Comparison of ENCODE assay signal across 16 cellular contexts in genomic region chr12:92051441-92051840, GRCh38.
A peak's percentile ranks its signal among the peaks of the same experiment; 100 is the strongest.
DNase-seq lines count a peak whose midpoint lies in the region; ATAC-seq and TF ChIP-seq lines count a peak whose summit lies in the region.
"Had no signal": no experiment of that assay in that cellular context is flagged by ENCODE, and none has a peak within 500 bp of the region (broad histone marks: within the 10 kb centered on the region; RNA-seq: fewer than 3 reads in every experiment).

No MANE protein-coding gene starts in this region.

- no peak overlapping the region for H3K4me3 ChIP-seq in CD8-positive, alpha-beta T cell (ENCODE audit: low read depth, low read length)
- no peak overlapping the region for H3K4me3 ChIP-seq in naive thymus-derived CD4-positive, alpha-beta T cell (ENCODE audit: low read length)
- no peak overlapping the region for H3K4me3 ChIP-seq in colonic mucosa
- H3K4me3 ChIP-seq: GM23338 had no signal

- CTCF ChIA-PET in activated CD8-positive, alpha-beta memory T cell treated with anti-CD3 and anti-CD28 coated beads, Interleukin-2, amount 10 ng/mL, durations not matched to agents 7 days and 5 days (lab: Charles Lee): no interaction called here
- CTCF ChIA-PET in CD8-positive, alpha-beta T cell (lab: Charles Lee): interaction anchor here (0.8 to 1.5 kb wide), 2 partner anchors 8 to 12 kb away, joined by 4 to 6 read pairs; no protein-coding TSS in a partner anchor
- CTCF ChIA-PET in naive thymus-derived CD4-positive, alpha-beta T cell (lab: Charles Lee): no interaction called here

- H3K4me1 ChIP-seq in CD8-positive, alpha-beta T cell (ENCODE audit: insufficient read depth, low read length): peaks cover 40% of the 10 kb centered on the region
- H3K4me1 ChIP-seq in naive thymus-derived CD4-positive, alpha-beta T cell (ENCODE audit: control insufficient read depth in 2 of 2, insufficient read depth in 2 of 2, low read length in 2 of 2): peaks cover 3 to 43% of the 10 kb centered on the region in 2 donors
- H3K4me1 ChIP-seq in colonic mucosa: no peaks in the 10 kb centered on the region

- no peaks in the 10 kb centered on the region for H3K9me3 ChIP-seq in CD8-positive, alpha-beta T cell (ENCODE audit: low read length)
- no peaks in the 10 kb centered on the region for H3K9me3 ChIP-seq in T-helper 17 cell (ENCODE audit: control insufficient read depth, low read length, poor library complexity, severe bottlenecking)
- no peaks in the 10 kb centered on the region for H3K9me3 ChIP-seq in naive thymus-derived CD4-positive, alpha-beta T cell (ENCODE audit: control insufficient read depth in 2 of 3, low read length in 3 of 3)
- no peaks in the 10 kb centered on the region for H3K9me3 ChIP-seq in colonic mucosa

- H3K9me3 Mint-ChIP-seq in activated CD8-positive, alpha-beta memory T cell treated with anti-CD3 and anti-CD28 coated beads, Interleukin-2, amount 10 ng/mL, durations not matched to agents 7 days and 5 days (ENCODE audit: low read depth): peaks cover 2% of the 10 kb centered on the region
- peaks cover 4% of the 10 kb centered on the region for H3K9me3 Mint-ChIP-seq in CD8-positive, alpha-beta T cell
- peaks cover 0 to 20% (median 5%) of the 10 kb centered on the region in 11 donors for H3K9me3 Mint-ChIP-seq in naive thymus-derived CD4-positive, alpha-beta T cell

- no peaks in the 10 kb centered on the region for H3K36me3 ChIP-seq in CD8-positive, alpha-beta T cell (ENCODE audit: insufficient read depth, low read length)
- H3K36me3 ChIP-seq in naive thymus-derived CD4-positive, alpha-beta T cell (ENCODE audit: control insufficient read depth in 2 of 3, insufficient read depth in 3 of 3, low read length in 3 of 3): no peaks in the 10 kb centered on the region
- no peaks in the 10 kb centered on the region for H3K36me3 ChIP-seq in colonic mucosa

- no peak overlapping the region for H3K4me3 Mint-ChIP-seq in activated CD8-positive, alpha-beta memory T cell treated with anti-CD3 and anti-CD28 coated beads, Interleukin-2, amount 10 ng/mL, durations not matched to agents 7 days and 5 days
- no peak overlapping the region for H3K4me3 Mint-ChIP-seq in CD8-positive, alpha-beta T cell
- no peak overlapping the region for H3K4me3 Mint-ChIP-seq in T-helper 17 cell
- H3K4me3 Mint-ChIP-seq in naive thymus-derived CD4-positive, alpha-beta T cell: peak overlapping the region in 3 of 10 donors; percentile 9 to 26 (median 10)
- H3K4me3 Mint-ChIP-seq: B cell, GM23338 had no signal

- peak overlapping the region; percentile 6 for H3K27ac Mint-ChIP-seq in activated CD8-positive, alpha-beta memory T cell treated with anti-CD3 and anti-CD28 coated beads, Interleukin-2, amount 10 ng/mL, durations not matched to agents 7 days and 5 days
- peak overlapping the region; percentile 55 for H3K27ac Mint-ChIP-seq in CD8-positive, alpha-beta T cell
- peak overlapping the region; percentile 5 for H3K27ac Mint-ChIP-seq in T-helper 17 cell
- peak overlapping the region in 6 of 9 donors; percentile 28 to 85 (median 76) for H3K27ac Mint-ChIP-seq in naive thymus-derived CD4-positive, alpha-beta T cell
- H3K27ac Mint-ChIP-seq: B cell, GM23338 had no signal

- H3K4me1 Mint-ChIP-seq in activated CD8-positive, alpha-beta memory T cell treated with anti-CD3 and anti-CD28 coated beads, Interleukin-2, amount 10 ng/mL, durations not matched to agents 7 days and 5 days: peaks cover 33% of the 10 kb centered on the region
- peaks cover 65% of the 10 kb centered on the region for H3K4me1 Mint-ChIP-seq in CD8-positive, alpha-beta T cell (ENCODE audit: low read depth)
- peaks cover 21% of the 10 kb centered on the region for H3K4me1 Mint-ChIP-seq in T-helper 17 cell
- peaks cover 23 to 91% (median 80%) of the 10 kb centered on the region in 7 donors for H3K4me1 Mint-ChIP-seq in naive thymus-derived CD4-positive, alpha-beta T cell

- POLR2A ChIA-PET in CD8-positive, alpha-beta T cell (lab: Charles Lee): interaction anchor here (1.6 kb wide), 1 partner anchor 10 kb away, joined by 6 read pairs; no protein-coding TSS in a partner anchor
- POLR2A ChIA-PET in naive thymus-derived CD4-positive, alpha-beta T cell (lab: Charles Lee): interaction anchor here (0.6 to 12.7 kb wide), 10 partner anchors 11 to 174 kb away, joined by 3 to 128 read pairs (median 6); partner anchors contain the start of gene BTG1

- DNase-seq in activated CD8-positive, alpha-beta memory T cell treated with anti-CD3 and anti-CD28 coated beads, Interleukin-2, amount 10 ng/mL, durations not matched to agents 7 days and 5 days: no peak
- DNase-seq in activated CD8-positive, alpha-beta memory T cell treated with anti-CD3 and anti-CD28 coated beads, Interleukin-2, amount 50 U/mL, for 4 hours: no peak
- DNase-seq in CD8-positive, alpha-beta T cell: no peak
- no peak for DNase-seq in T-helper 17 cell
- DNase-seq in naive thymus-derived CD4-positive, alpha-beta T cell: no peak
- DNase-seq in colonic mucosa: no peak
- no peak for DNase-seq in NCI-H1048 (lab: John Stamatoyannopoulos, UW)
- DNase-seq: MV-4-11, NCI-H2107, NCI-H446 treated with DMSO at 0.1 percent for 48 hours, NCI-H774, SHP77 had no signal

- H3K9ac ChIP-seq in colonic mucosa (ENCODE audit: low read depth in 2 of 2, low read length in 2 of 2): no peak overlapping the region

- no peaks in the 10 kb centered on the region for H3K27me3 ChIP-seq in CD8-positive, alpha-beta T cell (ENCODE audit: insufficient read depth, low read length)
- H3K27me3 ChIP-seq in naive thymus-derived CD4-positive, alpha-beta T cell (ENCODE audit: control insufficient read depth in 2 of 2, insufficient read depth in 2 of 2, low read length in 2 of 2): no peaks in the 10 kb centered on the region
- H3K27me3 ChIP-seq in colonic mucosa: no peaks in the 10 kb centered on the region

- no peak overlapping the region for H3K27ac ChIP-seq in CD8-positive, alpha-beta T cell (ENCODE audit: low read depth, low read length)
- no peak overlapping the region for H3K27ac ChIP-seq in naive thymus-derived CD4-positive, alpha-beta T cell (ENCODE audit: low read depth, low read length)
- no peak overlapping the region for H3K27ac ChIP-seq in colonic mucosa

- intact Hi-C loops in CD8-positive, alpha-beta T cell (cut with DNase I, micrococcal nuclease): no loop called here
- intact Hi-C loops in naive thymus-derived CD4-positive, alpha-beta T cell (cut with micrococcal nuclease): loop anchor here in 1 of 2 donors (10.0 kb wide), 1 partner anchor 503 kb away; no protein-coding TSS in a partner anchor
- intact Hi-C loops in colonic mucosa (cut with DNase I): no loop called here

- TF ChIP-seq CTCF in CD8-positive, alpha-beta T cell (IDR thresholded peaks at IDR 0.05): no peak
- no peak for TF ChIP-seq CTCF in colonic mucosa (IDR thresholded peaks at IDR 0.05)

- ATAC-seq in activated CD8-positive, alpha-beta memory T cell treated with anti-CD3 and anti-CD28 coated beads, Interleukin-2, amount 10 ng/mL, durations not matched to agents 7 days and 5 days: no peak
- ATAC-seq in CD8-positive, alpha-beta T cell: no peak
- no peak for ATAC-seq in T-helper 17 cell
- ATAC-seq in naive thymus-derived CD4-positive, alpha-beta T cell: no peak
- ATAC-seq: GM23338, Panc1 had no signal

- H3K27me3 Mint-ChIP-seq in activated CD8-positive, alpha-beta memory T cell treated with anti-CD3 and anti-CD28 coated beads, Interleukin-2, amount 10 ng/mL, durations not matched to agents 7 days and 5 days: no peaks in the 10 kb centered on the region
- no peaks in the 10 kb centered on the region for H3K27me3 Mint-ChIP-seq in CD8-positive, alpha-beta T cell (ENCODE audit: low read depth)
- no peaks in the 10 kb centered on the region for H3K27me3 Mint-ChIP-seq in T-helper 17 cell
- no peaks in the 10 kb centered on the region for H3K27me3 Mint-ChIP-seq in naive thymus-derived CD4-positive, alpha-beta T cell
- H3K27me3 Mint-ChIP-seq: B cell, IgD-negative memory B cell had no signal

- H3K36me3 Mint-ChIP-seq in activated CD8-positive, alpha-beta memory T cell treated with anti-CD3 and anti-CD28 coated beads, Interleukin-2, amount 10 ng/mL, durations not matched to agents 7 days and 5 days: peaks cover 3% of the 10 kb centered on the region
- peaks cover 5% of the 10 kb centered on the region for H3K36me3 Mint-ChIP-seq in CD8-positive, alpha-beta T cell
- peaks cover 2% of the 10 kb centered on the region for H3K36me3 Mint-ChIP-seq in T-helper 17 cell (ENCODE audit: low read depth)
- peaks cover 13 to 21% (median 20%) of the 10 kb centered on the region in 5 donors for H3K36me3 Mint-ChIP-seq in naive thymus-derived CD4-positive, alpha-beta T cell

Comparison
In these comparisons a context has a peak if more than half of its experiments do, and no peak if none do; other contexts are left out.
1. H3K27ac Mint-ChIP-seq: peak in every context shown above with its lines; median percentile 76 in naive thymus-derived CD4-positive, alpha-beta T cell; 55 in CD8-positive, alpha-beta T cell; 6 in activated CD8-positive, alpha-beta memory T cell treated with anti-CD3 and anti-CD28 coated beads, Interleukin-2, amount 10 ng/mL, durations not matched to agents 7 days and 5 days; 5 in T-helper 17 cell.